ENCODE assay signal across 11 cellular contexts in the genomic region with DNA sequence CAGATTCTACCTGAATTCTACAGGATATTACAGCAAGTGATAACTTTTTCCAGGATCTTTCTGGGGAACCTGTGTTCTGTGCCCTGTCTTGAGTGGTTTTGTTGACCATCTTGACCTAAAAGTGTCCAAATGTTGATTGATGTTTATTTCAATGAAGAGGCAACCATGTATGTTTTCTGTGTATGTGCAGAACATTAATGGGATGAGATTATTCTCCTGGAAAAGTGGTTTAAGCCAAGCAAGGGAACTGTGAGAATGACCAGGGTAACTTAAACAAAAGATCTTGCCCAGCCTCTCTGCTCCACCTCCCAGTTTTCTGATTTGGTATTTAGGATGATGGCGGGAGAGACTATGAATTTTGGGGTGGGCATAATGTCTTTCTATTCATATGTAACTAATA. TPM values are rescaled to one million over a fixed set of nuclear protein-coding genes. Genes with fewer than 3 reads are reported as not detected.
DNase-seq lines count a peak whose midpoint lies in the region; TF ChIP-seq lines count a peak whose summit lies in the region.
"Had no signal": no experiment of that assay in that cellular context is flagged by ENCODE, and none has a peak within 500 bp of the region (broad histone marks: within the 10 kb centered on the region; RNA-seq: fewer than 3 reads in every experiment).

No MANE protein-coding gene starts in this region.

- no peaks in the 10 kb centered on the region for H3K36me3 ChIP-seq in suprapubic skin

- H3K4me1 ChIP-seq in suprapubic skin, result peaks cover 49% of the 10 kb centered on the region

- 82% methylated on average over 1 of the region's 1 CpG for WGBS in suprapubic skin

- peaks cover 47% of the 10 kb centered on the region for H3K4me1 Mint-ChIP-seq in mesothelial cell of epicardium
- peaks cover 49% of the 10 kb centered on the region for H3K4me1 Mint-ChIP-seq in chondrocyte (ENCODE audit: low read depth)

- TF ChIP-seq CTCF in mesothelial cell of epicardium (IDR thresholded peaks at IDR 0.05; ENCODE audit: unreplicated experiment) (no peak), suprapubic skin (IDR thresholded peaks at IDR 0.05) (no peak), chondrocyte (IDR thresholded peaks at IDR 0.05) (no peak)

- H3K27ac Mint-ChIP-seq in mesothelial cell of epicardium (peak overlapping the region; percentile 75), chondrocyte (ENCODE audit: unreplicated experiment) (no peak overlapping the region)
- H3K27ac Mint-ChIP-seq: activated B cell treated with CpG ODN at 0.5 μM for 24 hours had no signal

- H3K27ac ChIP-seq in angular gyrus (ENCODE audit: low read depth, low read length) (peak overlapping the region; percentile 67), suprapubic skin (peak overlapping the region; percentile 84)

- TF ChIP-seq POLR2A in suprapubic skin (IDR thresholded peaks at IDR 0.05), result no peak

- no peak for TF ChIP-seq EP300 in suprapubic skin (IDR thresholded peaks at IDR 0.05)

- H3K4me3 ChIP-seq in suprapubic skin, result no peak overlapping the region
- H3K4me3 ChIP-seq: lung had no signal

- peaks cover 2% of the 10 kb centered on the region for H3K36me3 Mint-ChIP-seq in mesothelial cell of epicardium
- H3K36me3 Mint-ChIP-seq in chondrocyte (ENCODE audit: low read depth), result peaks cover 4% of the 10 kb centered on the region

- H3K4me3 Mint-ChIP-seq in mesothelial cell of epicardium, result no peak overlapping the region
- no peak overlapping the region for H3K4me3 Mint-ChIP-seq in chondrocyte (ENCODE audit: unreplicated experiment)
- H3K4me3 Mint-ChIP-seq: activated B cell treated with CpG ODN at 0.5 μM for 24 hours had no signal

- DNase-seq in DMS 273 (lab: John Stamatoyannopoulos, UW; ENCODE audit: unreplicated experiment) (peak; percentile 10), DMS 273 treated with DMSO at 0.1 percent for 48 hours (lab: John Stamatoyannopoulos, UW) (no peak), mesothelial cell of epicardium (ENCODE audit: low spot score in 2 of 2, unreplicated experiment in 2 of 2) (no peak), suprapubic skin (ENCODE audit: low spot score in 2 of 2) (no peak), NCI-H187 treated with DMSO at 0.1 percent for 48 hours (lab: John Stamatoyannopoulos, UW) (no peak), chondrocyte (ENCODE audit: low spot score) (no peak), NOMO-1 treated with dmso at 0.1 percent for 144 hours (lab: John Stamatoyannopoulos, UW; ENCODE audit: unreplicated experiment) (no peak)
- DNase-seq: activated B cell treated with CpG ODN at 0.5 μM for 24 hours, NCI-H524 treated with DMSO at 0.1 percent for 48 hours had no signal

- H3K27me3 ChIP-seq in suprapubic skin, result no peaks in the 10 kb centered on the region

- peaks cover 5% of the 10 kb centered on the region for H3K9me3 ChIP-seq in suprapubic skin

- H3K9me3 Mint-ChIP-seq in mesothelial cell of epicardium (peaks cover 10% of the 10 kb centered on the region), chondrocyte (ENCODE audit: low read depth) (peaks cover 11% of the 10 kb centered on the region)

- H3K27me3 Mint-ChIP-seq in mesothelial cell of epicardium (ENCODE audit: low read depth) (no peaks in the 10 kb centered on the region), chondrocyte (ENCODE audit: low read depth) (no peaks in the 10 kb centered on the region)

RNA-seq across cellular contexts. Expression of gene SAMD13, which starts 1.0 kb away (rescaled TPM):
- total RNA-seq in mesothelial cell of epicardium (3.6 to 4.5 TPM (median 3.9 TPM) in 3 replicates), suprapubic skin (1 to 10 TPM in 3 of 4 donors, under 1 TPM in 1; 0.89 to 2.9 (median 1.5) TPM), chondrocyte (0.65 to 1.4 TPM (median 0.92 TPM) in 3 replicates)
